16 cellular contexts compared by ENCODE assay signal in genomic region chr4:106690487-106690886, GRCh38.
DNase-seq lines count a peak whose midpoint lies in the region; ATAC-seq and TF ChIP-seq lines count a peak whose summit lies in the region.
"Had no signal": no experiment of that assay in that cellular context is flagged by ENCODE, and none has a peak within 500 bp of the region (broad histone marks: within the 10 kb centered on the region; RNA-seq: fewer than 3 reads in every experiment).

No MANE protein-coding gene starts in this region.

- peak; percentile 52 for ATAC-seq in HG03432 (IDR thresholded peaks at IDR 0.05; ENCODE audit: unreplicated experiment)
- peak; percentile 57 for ATAC-seq in foreskin keratinocyte
- no peak for ATAC-seq in heart left ventricle
- ATAC-seq: activated T-cell treated with anti-CD3 and anti-CD28 coated beads, Interleukin-2, amount 50 U/mL, for 4 hours had no signal

- TF ChIP-seq CTCF in SK-N-SH (IDR thresholded peaks at IDR 0.05): no peak
- no peak for TF ChIP-seq CTCF in foreskin keratinocyte (conservative IDR thresholded peaks at IDR 0.05)
- no peak for TF ChIP-seq CTCF in heart left ventricle (IDR thresholded peaks at IDR 0.05)
- TF ChIP-seq CTCF in endothelial cell (IDR thresholded peaks at IDR 0.05; ENCODE audit: unreplicated experiment): no peak
- no peak for TF ChIP-seq CTCF in Calu3 (IDR thresholded peaks at IDR 0.05; ENCODE audit: unreplicated experiment)

- H3K9me3 Mint-ChIP-seq in endothelial cell (ENCODE audit: unreplicated experiment) (no peaks in the 10 kb centered on the region), Calu3 (ENCODE audit: low read depth, unreplicated experiment) (peaks cover 8% of the 10 kb centered on the region)
- H3K9me3 Mint-ChIP-seq: T-helper 1 cell treated with Interleukin-12 subunit alpha and Interleukin-12 subunit beta and Interleukin-4 antibody, amounts not matched to agents 30 μg/mL and 1 μg/mL, for 36 hours had no signal

- no peaks in the 10 kb centered on the region for H4K20me1 ChIP-seq in SK-N-SH (ENCODE audit: insufficient read depth)

- no peak for TF ChIP-seq RAD21 in SK-N-SH (IDR thresholded peaks at IDR 0.05; ENCODE audit: low read length)

- no peak overlapping the region for H3K4me3 ChIP-seq in SK-N-SH (ENCODE audit: low read depth in 2 of 2, low read length in 1 of 2)
- no peak overlapping the region for H3K4me3 ChIP-seq in heart left ventricle
- H3K4me3 ChIP-seq: testis had no signal

- H2AFZ ChIP-seq in SK-N-SH (ENCODE audit: low read depth): no peak overlapping the region

- H3K9me2 ChIP-seq in SK-N-SH: no peaks in the 10 kb centered on the region

- 0 out of 2 replicates have a peak overlapping the region, but pooled peaks have one; percentile 22 for H3K4me2 ChIP-seq in SK-N-SH

- POLR2A ChIA-PET in SK-N-SH (lab: Yijun Ruan, JAX): no interaction called here

- H3K36me3 Mint-ChIP-seq in endothelial cell (ENCODE audit: low read depth, unreplicated experiment) (no peaks in the 10 kb centered on the region), Calu3 (ENCODE audit: insufficient read depth, unreplicated experiment) (no peaks in the 10 kb centered on the region)

- CTCF ChIA-PET in SK-N-SH (lab: Yijun Ruan, JAX): interaction anchor here (1.3 to 2.0 kb wide), 2 partner anchors 13 to 343 kb away, joined by 3 to 4 read pairs; no protein-coding TSS in a partner anchor
- CTCF ChIA-PET in Calu3 (lab: Charles Lee): no interaction called here

- peaks cover 11% of the 10 kb centered on the region for H3F3A ChIP-seq in SK-N-SH (replicated peaks; ENCODE audit: insufficient read depth)

- 10% methylated on average over 4 of the region's 4 CpGs for WGBS in SK-N-SH (ENCODE audit: low lambda C conversion rate)
- WGBS in heart left ventricle, 4 donors: 27 to 33% (median 29%) methylated on average over 4 of the region's 4 CpGs

- H3K4me3 Mint-ChIP-seq in endothelial cell (ENCODE audit: unreplicated experiment) (no peak overlapping the region), Calu3 (ENCODE audit: low read depth, unreplicated experiment) (no peak overlapping the region)
- H3K4me3 Mint-ChIP-seq: activated T-cell treated with anti-CD3 and anti-CD28 coated beads, Interleukin-2, amount 50 U/mL, for 4 hours; central memory CD8-positive, alpha-beta T cell; T-helper 1 cell treated with Interleukin-12 subunit alpha and Interleukin-12 subunit beta and Interleukin-4 antibody, amounts not matched to agents 30 μg/mL and 1 μg/mL, for 36 hours had no signal

- no TSS peak for BruUV-seq in Calu3 (replicated peaks; lab: Mats Ljungman, UMichigan)

- H3K9me3 ChIP-seq in SK-N-SH: no peaks in the 10 kb centered on the region
- no peaks in the 10 kb centered on the region for H3K9me3 ChIP-seq in heart left ventricle
- H3K9me3 ChIP-seq: neutrophil, testis had no signal

- no peak for TF ChIP-seq POLR2A in heart left ventricle (IDR thresholded peaks at IDR 0.05)

- H3K36me3 ChIP-seq in SK-N-SH (replicated peaks in 1 of 2; ENCODE audit: control insufficient read depth in 1 of 2, insufficient read depth in 2 of 2, low read length in 1 of 2) (no peaks in the 10 kb centered on the region), heart left ventricle (no peaks in the 10 kb centered on the region)
- H3K36me3 ChIP-seq: neutrophil had no signal

- peaks cover 9% of the 10 kb centered on the region for H3K4me1 Mint-ChIP-seq in endothelial cell (ENCODE audit: unreplicated experiment)
- no peaks in the 10 kb centered on the region for H3K4me1 Mint-ChIP-seq in Calu3 (ENCODE audit: low read depth, unreplicated experiment)
- H3K4me1 Mint-ChIP-seq: central memory CD8-positive, alpha-beta T cell had no signal

- H3K27ac Mint-ChIP-seq in endothelial cell (ENCODE audit: unreplicated experiment): no peak overlapping the region
- H3K27ac Mint-ChIP-seq in Calu3 (ENCODE audit: unreplicated experiment): no peak overlapping the region
- H3K27ac Mint-ChIP-seq: T-helper 1 cell treated with Interleukin-12 subunit alpha and Interleukin-12 subunit beta and Interleukin-4 antibody, amounts not matched to agents 30 μg/mL and 1 μg/mL, for 36 hours had no signal

- H3K79me2 ChIP-seq in SK-N-SH (ENCODE audit: insufficient read depth): no peaks in the 10 kb centered on the region

- DNase-seq in AML-193 (lab: John Stamatoyannopoulos, UW) (peak; percentile 63 to 66), SK-N-SH (no peak), foreskin keratinocyte (peak in 1 of 2 donors; percentile 66), heart left ventricle (no peak), endothelial cell (ENCODE audit: low spot score) (no peak), SW480 (ENCODE audit: low spot score) (no peak), Calu3 (no peak)
- DNase-seq: activated T-cell treated with anti-CD3 and anti-CD28 coated beads, Interleukin-2, amount 50 U/mL, for 4 hours; COR-L47; NCI-H2171 treated with DMSO at 0.1 percent for 48 hours; stimulated activated CD4-positive, alpha-beta T cell treated with anti-CD3 and anti-CD28 coated beads, Interleukin-4, amount 100 ng/mL, for 1 hour; testis had no signal

- no peak overlapping the region for H3K9ac ChIP-seq in SK-N-SH

- TF ChIP-seq EP300 in SK-N-SH (IDR thresholded peaks at IDR 0.05; ENCODE audit: borderline replicate concordance in 1 of 2, low read depth in 1 of 2, low read length in 1 of 2): peak in 1 of 2 experiments; percentile 81; a peak in 1 of 4 replicates

- H3K27me3 ChIP-seq in SK-N-SH (ENCODE audit: insufficient read depth): no peaks in the 10 kb centered on the region
- no peaks in the 10 kb centered on the region for H3K27me3 ChIP-seq in foreskin keratinocyte
- H3K27me3 ChIP-seq in heart left ventricle: no peaks in the 10 kb centered on the region
- H3K27me3 ChIP-seq: neutrophil, testis had no signal

- H3K4me1 ChIP-seq in SK-N-SH (ENCODE audit: control insufficient read depth in 1 of 2, insufficient read depth in 2 of 2, low read depth in 1 of 2, low read length in 1 of 2) (no peaks in the 10 kb centered on the region), foreskin keratinocyte (no peaks in the 10 kb centered on the region), heart left ventricle (peaks cover 0 to 13% (median 0%) of the 10 kb centered on the region in 12 donors)
- H3K4me1 ChIP-seq: testis had no signal

- intact Hi-C loops in heart left ventricle (cut with DNase I) (no loop called here), Calu3 (cut with micrococcal nuclease; ENCODE audit: unreplicated experiment) (loop anchor here (10.0 kb wide), 1 partner anchor 204 kb away; no protein-coding TSS in a partner anchor)

- H3K27me3 Mint-ChIP-seq in endothelial cell (ENCODE audit: unreplicated experiment) (peaks cover 3% of the 10 kb centered on the region), Calu3 (ENCODE audit: unreplicated experiment) (no peaks in the 10 kb centered on the region)
- H3K27me3 Mint-ChIP-seq: central memory CD8-positive, alpha-beta T cell had no signal

- peak overlapping the region in 1 of 2 experiments; percentile 57; a peak in 3 of 4 replicates for H3K27ac ChIP-seq in SK-N-SH (ENCODE audit: low read depth in 2 of 2, low read length in 1 of 2)
- H3K27ac ChIP-seq in foreskin keratinocyte: no peak overlapping the region
- no peak overlapping the region for H3K27ac ChIP-seq in heart left ventricle
- H3K27ac ChIP-seq: neutrophil, testis had no signal

TF ChIP-seq in SK-N-SH, 30 proteins besides CTCF, POLR2A, EP300 and RAD21 (continues in another document):
- TF ChIP-seq USF2 (IDR thresholded peaks at IDR 0.05; ENCODE audit: borderline replicate concordance, low read depth, low read length): no peak
- TF ChIP-seq YY1 (IDR thresholded peaks at IDR 0.05; ENCODE audit: low read depth): no peak
- TF ChIP-seq RCOR1 (IDR thresholded peaks at IDR 0.05; ENCODE audit: low read length): no peak
- TF ChIP-seq FOSL2 (IDR thresholded peaks at IDR 0.05; ENCODE audit: borderline replicate concordance, low read depth): peak; percentile 71; the same call in 1 of the 2 replicates
- TF ChIP-seq GATA2 (CRISPR knock-in tag; IDR thresholded peaks at IDR 0.05): no peak
- TF ChIP-seq JUND (IDR thresholded peaks at IDR 0.05): peak; percentile 75
- TF ChIP-seq ELF1 (IDR thresholded peaks at IDR 0.05): no peak
- no peak for TF ChIP-seq GABPA (IDR thresholded peaks at IDR 0.05; ENCODE audit: low read depth)
- TF ChIP-seq SMC3 (IDR thresholded peaks at IDR 0.05; ENCODE audit: low read depth, low read length): no peak
- no peak; the same call in 1 of the 2 replicates for TF ChIP-seq POLR2AphosphoS5 (IDR thresholded peaks at IDR 0.05; ENCODE audit: low read depth, low read length)
- TF ChIP-seq REST (IDR thresholded peaks at IDR 0.05; ENCODE audit: low read depth, low read length): no peak
- TF ChIP-seq TCF12 (IDR thresholded peaks at IDR 0.05): peak; percentile 71

Comparison
In these comparisons a context has a peak if more than half of its experiments do, and no peak if none do; other contexts are left out.
1. DNase-seq: peak in AML-193 (2 of 2); none in SK-N-SH (single experiment), heart left ventricle (0 of 5), endothelial cell (single experiment), SW480 (single experiment) and Calu3 (single experiment).
2. ATAC-seq: peak in HG03432 (single experiment) and foreskin keratinocyte (single experiment); none in heart left ventricle (0 of 4).